In the genomic region with DNA sequence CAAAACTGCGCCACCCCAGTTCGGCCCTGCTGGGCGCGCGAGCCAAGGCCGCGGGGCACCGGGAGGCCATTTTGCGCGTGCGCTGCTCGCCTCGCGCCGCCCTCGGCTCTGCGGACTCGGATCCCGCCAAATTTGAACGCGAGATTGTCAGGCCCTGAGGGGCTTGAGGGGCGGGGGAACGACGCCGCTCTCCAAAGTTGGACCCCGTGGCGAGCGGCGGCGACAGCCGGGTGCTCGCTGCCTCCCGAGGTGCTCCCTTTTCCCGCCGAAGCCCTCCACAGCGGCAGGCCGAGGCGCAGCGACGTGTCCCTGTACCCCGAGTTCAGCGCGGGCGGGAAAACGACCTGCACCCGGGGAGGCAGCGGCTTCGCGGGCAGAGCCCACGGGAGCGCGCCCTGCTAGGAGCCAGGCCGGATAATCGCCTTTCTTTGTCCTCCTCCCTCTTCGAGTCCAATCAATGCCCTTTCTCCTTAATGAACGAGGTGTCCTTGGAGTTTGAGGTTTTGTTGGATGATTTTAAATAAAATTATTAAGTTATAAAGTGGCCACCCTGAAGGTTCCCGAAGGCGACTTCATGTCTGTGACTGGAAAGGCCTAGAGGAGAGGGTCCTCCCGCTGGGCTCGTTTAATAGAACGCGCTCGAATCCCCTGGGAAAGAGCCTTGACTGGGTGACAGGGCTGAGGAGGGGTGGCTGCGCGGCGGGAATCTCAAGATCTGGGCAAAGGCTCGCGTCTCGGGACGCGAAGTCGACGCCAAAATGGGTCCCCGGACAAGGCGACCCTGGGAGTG, we compare ENCODE assay signal across 8 cellular contexts. TPM values are rescaled to one million over a fixed set of nuclear protein-coding genes. Genes with fewer than 3 reads are reported as not detected.
DNase-seq lines count a peak whose midpoint lies in the region; ATAC-seq and TF ChIP-seq lines count a peak whose summit lies in the region.

No MANE protein-coding gene starts in this region.

- CTCF ChIA-PET in AG04449 (lab: Yijun Ruan, JAX) (interaction anchor here (1.0 kb wide), 1 partner anchor 11 kb away, joined by 3 read pairs; no protein-coding TSS in a partner anchor), Panc1 (lab: Charles Lee) (no interaction called here)

- H3K36me3 Mint-ChIP-seq in natural killer cell treated with Interleukin-12 subunit alpha and Interleukin-12 subunit beta and Interleukin-15 and Interleukin-18, amount 100 ng/mL, for 72 hours = peaks cover 10% of the 10 kb centered on the region

- POLR2A ChIA-PET in AG04449 (lab: Yijun Ruan, JAX) = no interaction called here
- POLR2A ChIA-PET in Panc1 (lab: Charles Lee) = no interaction called here

- H3K27ac ChIP-seq in Panc1 (ENCODE audit: low read length) = no peak overlapping the region
- no peak overlapping the region for H3K27ac ChIP-seq in esophagus muscularis mucosa (replicated peaks in 1 of 4)

- H3K9me3 ChIP-seq in Panc1 (ENCODE audit: control insufficient read depth, insufficient read depth, low read depth, low read length) = no peaks in the 10 kb centered on the region
- no peaks in the 10 kb centered on the region for H3K9me3 ChIP-seq in esophagus muscularis mucosa
- H3K9me3 ChIP-seq in HAP-1 = no peaks in the 10 kb centered on the region

- H3K4me3 Mint-ChIP-seq in natural killer cell treated with Interleukin-12 subunit alpha and Interleukin-12 subunit beta and Interleukin-15 and Interleukin-18, amount 100 ng/mL, for 72 hours = peak overlapping the region; percentile 80

- peaks cover 20 to 38% of the 10 kb centered on the region in 2 donors for H3K4me1 Mint-ChIP-seq in natural killer cell treated with Interleukin-12 subunit alpha and Interleukin-12 subunit beta and Interleukin-15 and Interleukin-18, amount 100 ng/mL, for 72 hours (ENCODE audit: low read depth in 2 of 2)

- no peak for TF ChIP-seq POLR2A in esophagus muscularis mucosa (IDR thresholded peaks at IDR 0.05; ENCODE audit: low read depth)

- peaks cover 3% of the 10 kb centered on the region for H3K9me3 Mint-ChIP-seq in natural killer cell treated with Interleukin-12 subunit alpha and Interleukin-12 subunit beta and Interleukin-15 and Interleukin-18, amount 100 ng/mL, for 72 hours

- peak overlapping the region; percentile 51 for H3K4me3 ChIP-seq in AG04449 (ENCODE audit: low read depth, low read length)
- H3K4me3 ChIP-seq in Panc1 (ENCODE audit: low read depth in 2 of 2, low read length in 2 of 2) = peak overlapping the region; percentile 39 to 63
- H3K4me3 ChIP-seq in esophagus muscularis mucosa = peak overlapping the region; percentile 47 to 58 (median 52)
- H3K4me3 ChIP-seq in HAP-1 = no peak overlapping the region

- TF ChIP-seq EP300 in esophagus muscularis mucosa (IDR thresholded peaks at IDR 0.05) = no peak

- H3K27ac Mint-ChIP-seq in natural killer cell treated with Interleukin-12 subunit alpha and Interleukin-12 subunit beta and Interleukin-15 and Interleukin-18, amount 100 ng/mL, for 72 hours = peak overlapping the region; percentile 54 to 88

- no TSS peak for BruUV-seq in Panc1 (replicated peaks; lab: Mats Ljungman, UMichigan)

- H3K27me3 ChIP-seq in Panc1 (ENCODE audit: control insufficient read depth, insufficient read depth, low read length) = peaks cover 14% of the 10 kb centered on the region
- H3K27me3 ChIP-seq in esophagus muscularis mucosa = peaks cover 34 to 61% (median 55%) of the 10 kb centered on the region in 4 donors
- peaks cover 25% of the 10 kb centered on the region for H3K27me3 ChIP-seq in HAP-1 (ENCODE audit: low read depth)

- H3K4me1 ChIP-seq in Panc1 (ENCODE audit: control insufficient read depth, insufficient read depth, low read length) (no peaks in the 10 kb centered on the region), esophagus muscularis mucosa (peaks cover 28 to 39% (median 32%) of the 10 kb centered on the region in 4 donors), HAP-1 (peaks cover 15% of the 10 kb centered on the region)

- H3K27me3 Mint-ChIP-seq in natural killer cell treated with Interleukin-12 subunit alpha and Interleukin-12 subunit beta and Interleukin-15 and Interleukin-18, amount 100 ng/mL, for 72 hours = peaks cover 2 to 21% of the 10 kb centered on the region in 2 donors

- intact Hi-C loops in Panc1 (cut with micrococcal nuclease; ENCODE audit: unreplicated experiment) (no loop called here), esophagus muscularis mucosa (cut with DNase I) (no loop called here)

- in situ Hi-C loops in Panc1 (cut with HindIII; ENCODE audit: low pct_unique_long_range_greater_than_20kb, low sequenced_read_pairs) = no loop called here
- in situ Hi-C loops in ACHN (cut with HindIII; ENCODE audit: low pct_ligation_motif_present, low pct_unique_long_range_greater_than_20kb, low sequenced_read_pairs) = no loop called here
- in situ Hi-C loops in HAP-1 (cut with MboI; ENCODE audit: low sequenced_read_pairs) = no loop called here

- 28% methylated on average over 56 of the region's 75 CpGs for WGBS in esophagus muscularis mucosa

- TF ChIP-seq CTCF in AG04449 (IDR thresholded peaks at IDR 0.05; ENCODE audit: insufficient read depth, low read length, missing control alignments) = no peak
- no peak for TF ChIP-seq CTCF in Panc1 (IDR thresholded peaks at IDR 0.05)
- TF ChIP-seq CTCF in esophagus muscularis mucosa (IDR thresholded peaks at IDR 0.05) = no peak

- H3K36me3 ChIP-seq in Panc1 (ENCODE audit: control insufficient read depth, insufficient read depth, low read length) (peaks cover 4% of the 10 kb centered on the region), esophagus muscularis mucosa (peaks cover 0 to 8% (median 6%) of the 10 kb centered on the region in 4 donors), HAP-1 (replicated peaks) (peaks cover 7% of the 10 kb centered on the region)

- ATAC-seq in Panc1 = peak; percentile 70
- ATAC-seq in natural killer cell treated with Interleukin-12 subunit alpha and Interleukin-12 subunit beta and Interleukin-15 and Interleukin-18, amount 100 ng/mL, for 72 hours = no peak
- ATAC-seq in HG03439 (IDR thresholded peaks at IDR 0.05; ENCODE audit: unreplicated experiment) = no peak

- DNase-seq in AG04449 (ENCODE audit: low read depth, low spot score) (no peak), Panc1 (ENCODE audit: low read depth, low spot score) (no peak), esophagus muscularis mucosa (ENCODE audit: extremely low spot score) (no peak), ACHN (no peak), HAP-1 (ENCODE audit: low spot score in 2 of 2) (no peak)
- no peak for DNase-seq in natural killer cell treated with Interleukin-12 subunit alpha and Interleukin-12 subunit beta and Interleukin-15 and Interleukin-18, amount 100 ng/mL, for 72 hours (ENCODE audit: low spot score)
- no peak for DNase-seq in stimulated activated CD4-positive, alpha-beta T cell treated with anti-CD3 and anti-CD28 coated beads, Interleukin-1b, Interleukin-23, amount 100 ng/mL, for 48 hours

RNA-seq across cellular contexts. Expression of a gene that starts 10.7 kb away (rescaled TPM):
- total RNA-seq in Panc1 (2021; ENCODE audit: unreplicated experiment) = not detected
- polyA plus RNA-seq in Panc1 (2012; ENCODE audit: insufficient read length) = not detected
- total RNA-seq in esophagus muscularis mucosa = under 1 TPM in 1 of 4 donors, not detected in 3; 0.19 TPM
- under 1 TPM; 0.28 to 0.29 TPM for total RNA-seq in natural killer cell treated with Interleukin-12 subunit alpha and Interleukin-12 subunit beta and Interleukin-15 and Interleukin-18, amount 100 ng/mL, for 72 hours

RNA-seq across cellular contexts. Expression of a gene that starts 13.7 kb away (rescaled TPM):
- 55.1 TPM for total RNA-seq in Panc1 (2021; ENCODE audit: unreplicated experiment)
- 27.4 TPM for polyA plus RNA-seq in Panc1 (2012; ENCODE audit: insufficient read length)
- total RNA-seq in esophagus muscularis mucosa = 100 to 1,000 TPM in 2 of 4 donors, 10 to 100 TPM in 2; 74.4 to 106 (median 89.4) TPM
- total RNA-seq in natural killer cell treated with Interleukin-12 subunit alpha and Interleukin-12 subunit beta and Interleukin-15 and Interleukin-18, amount 100 ng/mL, for 72 hours = 10 to 100 TPM; 38.2 to 44.9 TPM

RNA-seq across cellular contexts. Expression of a gene that starts 18.4 kb away (rescaled TPM):
- total RNA-seq in Panc1 (2021; ENCODE audit: unreplicated experiment) (35.6 TPM), esophagus muscularis mucosa (10 to 100 TPM; 25.5 to 41.1 (median 31.5) TPM)
- polyA plus RNA-seq in Panc1 (2012; ENCODE audit: insufficient read length) = 28.6 TPM
- 10 to 100 TPM; 50.1 to 55.8 TPM for total RNA-seq in natural killer cell treated with Interleukin-12 subunit alpha and Interleukin-12 subunit beta and Interleukin-15 and Interleukin-18, amount 100 ng/mL, for 72 hours
